In the genomic region with DNA sequence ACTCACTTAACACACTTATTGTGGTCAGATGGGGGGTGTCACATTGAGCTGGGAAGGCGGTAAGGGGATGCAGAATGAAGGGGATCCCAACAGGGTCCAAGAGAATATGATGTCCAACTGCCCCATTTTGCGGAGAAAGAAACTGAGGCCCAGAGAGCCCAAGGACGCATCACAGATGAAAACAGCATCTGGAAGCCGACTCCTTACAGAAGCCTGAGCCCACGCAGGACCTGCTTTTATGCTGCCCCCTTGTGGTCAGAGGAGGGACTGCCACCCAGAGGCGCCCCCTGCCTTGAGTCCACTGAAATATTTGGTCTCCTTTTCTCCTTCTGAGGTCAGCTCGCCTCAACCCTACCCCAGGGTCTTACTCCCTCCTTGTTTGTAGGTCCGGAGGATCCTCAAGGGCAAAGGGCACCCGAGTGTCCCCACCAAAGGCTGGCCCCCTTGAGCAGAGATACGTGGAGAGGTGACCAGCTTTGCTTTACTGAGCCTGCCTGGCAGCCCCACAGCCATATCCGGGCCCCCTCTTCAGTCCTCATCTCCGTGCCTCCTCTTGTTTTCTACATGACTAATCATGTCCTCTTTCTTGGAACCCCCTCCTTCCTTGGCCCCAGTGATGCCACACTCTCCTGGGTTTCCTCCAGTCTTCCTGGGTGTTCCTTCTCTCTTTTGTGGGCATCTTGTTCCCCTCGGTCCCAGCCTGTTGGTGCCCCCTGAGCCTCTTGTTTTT, we compare ENCODE assay signal across 1 cellular context.
TF ChIP-seq lines count a peak whose summit lies in the region.

No MANE protein-coding gene starts in this region.

TF ChIP-seq in HepG2, 621 proteins besides CTCF, POLR2A, EP300 and RAD21:
- peak; percentile 23; the same call in 1 of the 2 replicates for TF ChIP-seq KDM2A (CRISPR knock-in tag; IDR thresholded peaks at IDR 0.05; ENCODE audit: borderline replicate concordance, low read depth)
- no peak for TF ChIP-seq ZNF251 (CRISPR knock-in tag; IDR thresholded peaks at IDR 0.05)
- TF ChIP-seq MIER2 (CRISPR knock-in tag; IDR thresholded peaks at IDR 0.05): 0 out of 2 replicates have a peak, but pooled peaks have one; percentile 22
- no peak for TF ChIP-seq HCFC1 (IDR thresholded peaks at IDR 0.05; ENCODE audit: low read depth, low read length)
- no peak for TF ChIP-seq ZNF224 (CRISPR knock-in tag; IDR thresholded peaks at IDR 0.05)
- TF ChIP-seq NR2F6 (IDR thresholded peaks at IDR 0.05): no peak
- peak; percentile 49; the same call in 1 of the 2 replicates for TF ChIP-seq NR2F6 (CRISPR knock-in tag; IDR thresholded peaks at IDR 0.05)
- 0 out of 2 replicates have a peak, but pooled peaks have one; percentile 11 for TF ChIP-seq GATAD2A (CRISPR knock-in tag; IDR thresholded peaks at IDR 0.05)
- no peak for TF ChIP-seq SRY (CRISPR knock-in tag; IDR thresholded peaks at IDR 0.05)
- 0 out of 2 replicates have a peak, but pooled peaks have one; percentile 10 for TF ChIP-seq RXRB (CRISPR knock-in tag; IDR thresholded peaks at IDR 0.05; ENCODE audit: borderline replicate concordance)
- TF ChIP-seq, protein P1, sequence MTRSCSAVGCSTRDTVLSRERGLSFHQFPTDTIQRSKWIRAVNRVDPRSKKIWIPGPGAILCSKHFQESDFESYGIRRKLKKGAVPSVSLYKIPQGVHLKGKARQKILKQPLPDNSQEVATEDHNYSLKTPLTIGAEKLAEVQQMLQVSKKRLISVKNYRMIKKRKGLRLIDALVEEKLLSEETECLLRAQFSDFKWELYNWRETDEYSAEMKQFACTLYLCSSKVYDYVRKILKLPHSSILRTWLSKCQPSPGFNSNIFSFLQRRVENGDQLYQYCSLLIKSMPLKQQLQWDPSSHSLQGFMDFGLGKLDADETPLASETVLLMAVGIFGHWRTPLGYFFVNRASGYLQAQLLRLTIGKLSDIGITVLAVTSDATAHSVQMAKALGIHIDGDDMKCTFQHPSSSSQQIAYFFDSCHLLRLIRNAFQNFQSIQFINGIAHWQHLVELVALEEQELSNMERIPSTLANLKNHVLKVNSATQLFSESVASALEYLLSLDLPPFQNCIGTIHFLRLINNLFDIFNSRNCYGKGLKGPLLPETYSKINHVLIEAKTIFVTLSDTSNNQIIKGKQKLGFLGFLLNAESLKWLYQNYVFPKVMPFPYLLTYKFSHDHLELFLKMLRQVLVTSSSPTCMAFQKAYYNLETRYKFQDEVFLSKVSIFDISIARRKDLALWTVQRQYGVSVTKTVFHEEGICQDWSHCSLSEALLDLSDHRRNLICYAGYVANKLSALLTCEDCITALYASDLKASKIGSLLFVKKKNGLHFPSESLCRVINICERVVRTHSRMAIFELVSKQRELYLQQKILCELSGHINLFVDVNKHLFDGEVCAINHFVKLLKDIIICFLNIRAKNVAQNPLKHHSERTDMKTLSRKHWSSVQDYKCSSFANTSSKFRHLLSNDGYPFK (CRISPR knock-in tag; IDR thresholded peaks at IDR 0.05; ENCODE audit: borderline replicate concordance): 0 out of 2 replicates have a peak, but pooled peaks have one; percentile 17
- TF ChIP-seq, protein P2, sequence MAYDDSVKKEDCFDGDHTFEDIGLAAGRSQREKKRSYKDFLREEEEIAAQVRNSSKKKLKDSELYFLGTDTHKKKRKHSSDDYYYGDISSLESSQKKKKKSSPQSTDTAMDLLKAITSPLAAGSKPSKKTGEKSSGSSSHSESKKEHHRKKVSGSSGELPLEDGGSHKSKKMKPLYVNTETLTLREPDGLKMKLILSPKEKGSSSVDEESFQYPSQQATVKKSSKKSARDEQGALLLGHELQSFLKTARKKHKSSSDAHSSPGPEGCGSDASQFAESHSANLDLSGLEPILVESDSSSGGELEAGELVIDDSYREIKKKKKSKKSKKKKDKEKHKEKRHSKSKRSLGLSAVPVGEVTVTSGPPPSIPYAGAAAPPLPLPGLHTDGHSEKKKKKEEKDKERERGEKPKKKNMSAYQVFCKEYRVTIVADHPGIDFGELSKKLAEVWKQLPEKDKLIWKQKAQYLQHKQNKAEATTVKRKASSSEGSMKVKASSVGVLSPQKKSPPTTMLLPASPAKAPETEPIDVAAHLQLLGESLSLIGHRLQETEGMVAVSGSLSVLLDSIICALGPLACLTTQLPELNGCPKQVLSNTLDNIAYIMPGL (CRISPR knock-in tag; IDR thresholded peaks at IDR 0.05; ENCODE audit: borderline replicate concordance in 1 of 2, low read depth in 1 of 2): peak; percentile 63 to 77; a peak in 2 of 4 replicates
- peak; percentile 72 for TF ChIP-seq STAG1 (CRISPR knock-in tag; IDR thresholded peaks at IDR 0.05)
- 0 out of 2 replicates have a peak, but pooled peaks have one; percentile 21 for TF ChIP-seq FOXO1 (CRISPR knock-in tag; IDR thresholded peaks at IDR 0.05)
- peak; percentile 89 for TF ChIP-seq XRCC5 (optimal IDR thresholded peaks at IDR 0.05; ENCODE audit: low read length)
- TF ChIP-seq REL (CRISPR knock-in tag; conservative IDR thresholded peaks at IDR 0.05): no peak
- no peak for TF ChIP-seq ETV5 (CRISPR knock-in tag; IDR thresholded peaks at IDR 0.05; ENCODE audit: borderline replicate concordance)
- peak; percentile 13; the same call in 1 of the 2 replicates for TF ChIP-seq SALL1 (CRISPR knock-in tag; IDR thresholded peaks at IDR 0.05)
- TF ChIP-seq SMAD1 (CRISPR knock-in tag; IDR thresholded peaks at IDR 0.05; ENCODE audit: borderline replicate concordance, low read depth): 0 out of 2 replicates have a peak, but pooled peaks have one; percentile 46
- no peak for TF ChIP-seq ZNF564 (CRISPR knock-in tag; IDR thresholded peaks at IDR 0.05)
- peak; percentile 87 for TF ChIP-seq SMC3 (IDR thresholded peaks at IDR 0.05; ENCODE audit: low read length)
- TF ChIP-seq ZNF629 (CRISPR knock-in tag; conservative IDR thresholded peaks at IDR 0.05): peak; percentile 50
